1 cellular context compared by ENCODE assay signal in the genomic region with DNA sequence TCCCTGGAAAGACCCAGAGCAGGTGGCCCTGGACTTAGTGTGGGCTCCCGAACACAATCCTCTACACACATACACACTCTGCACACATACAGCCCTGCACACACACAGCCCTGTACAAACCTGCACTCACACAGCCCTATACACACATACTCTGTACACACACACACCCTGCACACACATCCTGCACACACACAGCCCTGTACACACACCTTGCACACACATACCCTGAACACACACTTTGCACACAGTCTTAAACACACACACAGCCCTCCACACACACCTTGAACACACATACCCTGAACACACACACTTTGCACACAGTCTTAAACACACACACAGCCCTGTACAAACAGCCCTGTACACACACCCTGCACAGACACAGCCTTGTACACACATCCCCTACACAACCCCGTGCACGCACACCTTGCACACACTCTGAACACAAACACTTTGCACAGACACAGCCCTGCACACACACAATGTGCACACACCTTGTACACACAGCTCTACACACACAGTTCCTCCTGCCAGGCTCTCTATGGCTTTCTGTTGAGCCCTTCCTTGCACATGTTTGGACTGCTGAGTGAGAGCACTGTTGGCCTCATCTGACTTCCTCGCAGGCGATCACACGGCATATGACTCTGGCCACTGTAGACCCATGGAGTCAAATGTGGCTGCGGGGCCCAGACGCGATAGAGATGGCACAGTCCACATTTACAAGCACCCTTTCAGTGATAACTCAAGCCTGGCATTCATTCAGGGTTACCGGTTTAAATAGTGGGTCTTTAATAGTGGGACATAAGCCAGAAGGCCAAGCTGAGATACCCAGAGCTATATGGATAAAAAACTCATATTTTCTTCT.
TF ChIP-seq lines count a peak whose summit lies in the region.

No MANE protein-coding gene starts in this region.

TF ChIP-seq in H1, 55 proteins besides CTCF, POLR2A, EP300 and RAD21:
- TF ChIP-seq KDM4A (IDR thresholded peaks at IDR 0.05; ENCODE audit: low read depth, low read length, severe bottlenecking) (no peak), YY1 (IDR thresholded peaks at IDR 0.05; ENCODE audit: low read depth, low read length) (no peak), NANOG (IDR thresholded peaks at IDR 0.05; ENCODE audit: insufficient read depth, low read depth, low read length, poor library complexity, severe bottlenecking) (no peak), TCF12 (IDR thresholded peaks at IDR 0.05; ENCODE audit: low read depth, low read length) (no peak)
